In genomic region chr20:11155156-11155805, GRCh38 we compare ENCODE assay signal across 22 cellular contexts.
DNase-seq lines count a peak whose midpoint lies in the region; ATAC-seq, FAIRE-seq and TF ChIP-seq lines count a peak whose summit lies in the region.
"Had no signal": no experiment of that assay in that cellular context is flagged by ENCODE, and none has a peak within 500 bp of the region (broad histone marks: within the 10 kb centered on the region; RNA-seq: fewer than 3 reads in every experiment).

No MANE protein-coding gene starts in this region.

- no peak overlapping the region for H2BK5ac ChIP-seq in mesendoderm (ENCODE audit: low read length)

- H3K36me3 ChIP-seq in left ventricle myocardium inferior (no peaks in the 10 kb centered on the region), endothelial cell of umbilical vein (ENCODE audit: control insufficient read depth in 2 of 2, extremely low read depth in 1 of 2, insufficient read depth in 2 of 2, low read length in 2 of 2) (no peaks in the 10 kb centered on the region), mesendoderm (ENCODE audit: control insufficient read depth, insufficient read depth, low read length) (no peaks in the 10 kb centered on the region)
- H3K36me3 ChIP-seq: heart left ventricle, Peyer's patch had no signal

- H4K5ac ChIP-seq in mesendoderm (ENCODE audit: low read length), result no peak overlapping the region

- no peak overlapping the region for H2BK120ac ChIP-seq in mesendoderm (ENCODE audit: low read depth, low read length)

- CTCF ChIA-PET in endothelial cell of umbilical vein (lab: Charles Lee), result no interaction called here

- BruUV-seq in endothelial cell of umbilical vein (replicated peaks; lab: Mats Ljungman, UMichigan), result no TSS peak

- peak overlapping the region; percentile 45 for H2AFZ ChIP-seq in endothelial cell of umbilical vein (ENCODE audit: low read depth, low read length)

- H2AK5ac ChIP-seq in mesendoderm (ENCODE audit: low read length), result no peak overlapping the region

- H3K4me2 ChIP-seq in endothelial cell of umbilical vein (ENCODE audit: insufficient read depth, low read length) (peak overlapping the region; percentile 44), mesendoderm (ENCODE audit: low read length) (no peak overlapping the region)

- no CpG with 5 or more reads among the region's 1 CpG for WGBS in mesendoderm (ENCODE audit: extremely low coverage, insufficient coverage, low lambda C conversion rate)

- H4K8ac ChIP-seq in mesendoderm (ENCODE audit: low read depth, low read length), result no peak overlapping the region

- peak overlapping the region; percentile 50 for H3K27ac ChIP-seq in left ventricle myocardium inferior (replicated peaks)
- peak overlapping the region; percentile 46 for H3K27ac ChIP-seq in endothelial cell of umbilical vein (ENCODE audit: insufficient read depth, low read depth, low read length)
- H3K27ac ChIP-seq in mesendoderm (ENCODE audit: low read depth, low read length), result no peak overlapping the region
- H3K27ac ChIP-seq: Peyer's patch had no signal

- intact Hi-C loops in left ventricle myocardium inferior (cut with micrococcal nuclease) (no loop called here), Right ventricle myocardium superior (cut with DNase I) (no loop called here), endothelial cell of umbilical vein (cut with micrococcal nuclease) (loop anchor here (5.0 kb wide), 2 partner anchors 73 to 483 kb away; partner anchors contain the start of gene JAG1)

- no peak overlapping the region for H3K23ac ChIP-seq in mesendoderm (ENCODE audit: low read length)

- H4K20me1 ChIP-seq in endothelial cell of umbilical vein (replicated peaks; ENCODE audit: control insufficient read depth, extremely low read depth, insufficient read depth, low read length), result no peaks in the 10 kb centered on the region

- no peak for TF ChIP-seq POLR2A in endothelial cell of umbilical vein (IDR thresholded peaks at IDR 0.05; ENCODE audit: low read depth, low read length)

- no peak overlapping the region for H3K9ac ChIP-seq in endothelial cell of umbilical vein (replicated peaks; ENCODE audit: extremely low read depth, insufficient read depth, low read length)
- no peak overlapping the region for H3K9ac ChIP-seq in mesendoderm (ENCODE audit: low read length)

- H3K79me1 ChIP-seq in mesendoderm (ENCODE audit: low read length), result no peaks in the 10 kb centered on the region

- dilution Hi-C loops in endothelial cell of umbilical vein (cut with MboI; ENCODE audit: extremely low pct_ligation_motif_present, low sequenced_read_pairs), result no loop called here

- TF ChIP-seq CTCF in left ventricle myocardium inferior (IDR thresholded peaks at IDR 0.05; ENCODE audit: borderline replicate concordance) (no peak), endothelial cell of umbilical vein (IDR thresholded peaks at IDR 0.05; ENCODE audit: extremely low read depth in 1 of 2, insufficient read depth in 1 of 2, low read depth in 1 of 2, low read length in 2 of 2) (no peak)

- peaks cover 7% of the 10 kb centered on the region for H3K9me3 ChIP-seq in left ventricle myocardium inferior (replicated peaks)
- H3K9me3 ChIP-seq in endothelial cell of umbilical vein (replicated peaks; ENCODE audit: control insufficient read depth, insufficient read depth, low read length), result no peaks in the 10 kb centered on the region
- H3K9me3 ChIP-seq: Peyer's patch had no signal

- H3K79me2 ChIP-seq in endothelial cell of umbilical vein (ENCODE audit: control insufficient read depth, insufficient read depth, low read length) (no peaks in the 10 kb centered on the region), mesendoderm (ENCODE audit: control insufficient read depth, insufficient read depth, low read length) (no peaks in the 10 kb centered on the region)

- POLR2A ChIA-PET in endothelial cell of umbilical vein (lab: Charles Lee), result no interaction called here

- H3K56ac ChIP-seq in mesendoderm (ENCODE audit: low read length), result no peak overlapping the region

- FAIRE-seq in endothelial cell of umbilical vein (lab: Jason Lieb, UNC), result peak; percentile 55
- FAIRE-seq: G401.6, urothelium cell line had no signal

- DNase-seq in left ventricle myocardium inferior (no peak), Right ventricle myocardium superior (no peak), NCI-H1092 treated with DMSO at 0.1 percent for 48 hours (lab: John Stamatoyannopoulos, UW) (peak; percentile 32), endothelial cell of umbilical vein (ENCODE audit: low read depth, low spot score) (peak; percentile 75), CD1c-positive myeloid dendritic cell (ENCODE audit: extremely low spot score) (no peak), mesendoderm (no peak)
- no peak for DNase-seq in activated CD8-positive, alpha-beta memory T cell treated with anti-CD3 and anti-CD28 coated beads, Interleukin-2, amount 50 U/mL, for 48 hours
- DNase-seq: activated CD4-positive, CD25-positive, alpha-beta regulatory T cell treated with anti-CD3 and anti-CD28 coated beads, Interleukin-2, amount 50 U/mL, for 72 hours; activated CD8-positive, alpha-beta T cell treated with anti-CD3 and anti-CD28 coated beads, Interleukin-2, amount 10 ng/mL, durations not matched to agents 7 days and 5 days; activated effector memory CD4-positive, alpha-beta T cell treated with anti-CD3 and anti-CD28 coated beads, Interleukin-2, amount 50 U/mL, for 16 hours; central memory CD4-positive, alpha-beta T cell; heart left ventricle; IMR-90; naive thymus-derived CD8-positive, alpha-beta T cell; NCI-H1694 treated with DMSO at 0.1 percent for 48 hours; occipital lobe; Peyer's patch; stimulated activated CD4-positive, alpha-beta T cell treated with anti-CD3 and anti-CD28 coated beads, Interleukin-1b, Interleukin-23, amount 100 ng/mL, for 48 hours had no signal

- H3K18ac ChIP-seq in mesendoderm (ENCODE audit: low read length), result no peak overlapping the region

- H3K27me3 ChIP-seq in left ventricle myocardium inferior (ENCODE audit: low read depth) (no peaks in the 10 kb centered on the region), endothelial cell of umbilical vein (ENCODE audit: control insufficient read depth in 2 of 2, insufficient read depth in 2 of 2, low read length in 2 of 2) (no peaks in the 10 kb centered on the region), mesendoderm (ENCODE audit: insufficient read depth, low read length, poor library complexity) (no peaks in the 10 kb centered on the region)
- H3K27me3 ChIP-seq: heart left ventricle, Peyer's patch had no signal

- no peak for ATAC-seq in Right ventricle myocardium superior (ENCODE audit: poor library complexity)
- ATAC-seq: activated CD8-positive, alpha-beta T cell treated with anti-CD3 and anti-CD28 coated beads, Interleukin-2, amount 10 ng/mL, durations not matched to agents 7 days and 5 days; HCT116; heart left ventricle; naive thymus-derived CD8-positive, alpha-beta T cell had no signal

- peaks cover 40% of the 10 kb centered on the region for H3K4me1 ChIP-seq in left ventricle myocardium inferior
- peaks cover 39% of the 10 kb centered on the region for H3K4me1 ChIP-seq in endothelial cell of umbilical vein (ENCODE audit: control insufficient read depth, extremely low read depth, insufficient read depth, low read length)
- no peaks in the 10 kb centered on the region for H3K4me1 ChIP-seq in mesendoderm (ENCODE audit: control insufficient read depth, low read depth, low read length)
- H3K4me1 ChIP-seq: Peyer's patch had no signal

- no peak overlapping the region for H3K4ac ChIP-seq in mesendoderm (ENCODE audit: low read depth, low read length)

- H2BK15ac ChIP-seq in mesendoderm (replicated peaks; ENCODE audit: low read depth), result no peak overlapping the region

- H3K4me3 ChIP-seq in left ventricle myocardium inferior (no peak overlapping the region), endothelial cell of umbilical vein (replicated peaks in 1 of 3; ENCODE audit: insufficient read depth in 1 of 3, low read depth in 1 of 3, low read length in 3 of 3) (no peak overlapping the region), mesendoderm (ENCODE audit: low read length) (no peak overlapping the region)
- H3K4me3 ChIP-seq: heart left ventricle, Peyer's patch, skin epidermis had no signal

- no peaks in the 10 kb centered on the region for H3K9me1 ChIP-seq in endothelial cell of umbilical vein (replicated peaks; ENCODE audit: control insufficient read depth, extremely low read depth, insufficient read depth, low read length)

TF ChIP-seq in endothelial cell of umbilical vein, 7 proteins besides CTCF, POLR2A, EP300 and RAD21:
- TF ChIP-seq POLR2AphosphoS5 (IDR thresholded peaks at IDR 0.05; ENCODE audit: insufficient read depth, low read depth, low read length) (peak; percentile 27), EZH2 (IDR thresholded peaks at IDR 0.05; ENCODE audit: borderline replicate concordance, low read depth, low read length, severe bottlenecking) (no peak)

Comparison
In these comparisons a context has a peak if more than half of its experiments do, and no peak if none do; other contexts are left out.
1. DNase-seq: peak in NCI-H1092 treated with DMSO at 0.1 percent for 48 hours (single experiment) and endothelial cell of umbilical vein (single experiment); none in left ventricle myocardium inferior (single experiment), Right ventricle myocardium superior (single experiment), CD1c-positive myeloid dendritic cell (single experiment), mesendoderm (single experiment) and activated CD8-positive, alpha-beta memory T cell treated with anti-CD3 and anti-CD28 coated beads, Interleukin-2, amount 50 U/mL, for 48 hours (single experiment).